In the genomic region with DNA sequence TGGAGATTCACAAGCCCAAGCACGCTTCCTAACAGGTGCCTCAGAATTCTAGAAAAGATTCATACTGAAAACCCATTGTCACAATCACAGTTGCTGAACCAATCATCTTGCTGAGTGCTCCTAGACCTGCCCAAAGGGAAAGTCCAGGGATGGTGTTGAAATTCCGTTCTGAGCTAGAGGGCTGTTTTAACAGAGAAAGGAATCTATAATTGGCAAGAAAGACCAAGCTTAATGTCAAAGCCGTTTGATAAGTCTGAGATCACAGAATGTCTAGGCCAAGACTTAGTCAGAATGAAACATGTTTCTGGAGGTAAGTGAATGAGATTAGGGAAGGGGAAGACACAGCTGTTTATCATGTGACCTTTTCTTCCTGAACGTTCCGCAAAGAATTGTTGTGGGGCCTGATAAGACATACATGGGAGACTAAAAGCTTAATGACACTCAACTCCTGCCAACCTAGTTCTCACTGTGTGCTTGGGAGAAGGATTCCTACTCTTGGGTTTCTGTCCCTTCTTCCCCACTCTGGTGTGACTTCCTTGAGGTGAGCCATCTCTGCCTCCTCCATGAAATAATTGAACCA, we compare ENCODE assay signal across 8 cellular contexts. TPM values are rescaled to one million over a fixed set of nuclear protein-coding genes. Genes with fewer than 3 reads are reported as not detected.
DNase-seq lines count a peak whose midpoint lies in the region; ATAC-seq and TF ChIP-seq lines count a peak whose summit lies in the region.

No MANE protein-coding gene starts in this region.

- no peaks in the 10 kb centered on the region for H3K36me3 ChIP-seq in GM06990 (ENCODE audit: control insufficient read depth, insufficient read depth, low read length)
- no peaks in the 10 kb centered on the region for H3K36me3 ChIP-seq in suprapubic skin

- H3K4me1 ChIP-seq in suprapubic skin, result peaks cover 13% of the 10 kb centered on the region

- no peak for TF ChIP-seq EP300 in suprapubic skin (IDR thresholded peaks at IDR 0.05)

- H3K27me3 ChIP-seq in GM06990 (replicated peaks; ENCODE audit: control insufficient read depth, insufficient read depth, low read length) (no peaks in the 10 kb centered on the region), suprapubic skin (no peaks in the 10 kb centered on the region)

- DNase-seq in GM06990 (ENCODE audit: extremely low read depth, insufficient read length) (peak; percentile 79), choroid plexus epithelial cell (ENCODE audit: low read depth) (peak; percentile 53), NCI-H748 (lab: John Stamatoyannopoulos, UW; ENCODE audit: unreplicated experiment) (no peak), NCI-H1694 treated with DMSO at 0.1 percent for 48 hours (lab: John Stamatoyannopoulos, UW) (no peak), suprapubic skin (ENCODE audit: low spot score in 2 of 2) (no peak), islet precursor cell (no peak)

- H3K4me3 ChIP-seq in GM06990 (replicated peaks; ENCODE audit: low read depth, low read length), result no peak overlapping the region
- no peak overlapping the region for H3K4me3 ChIP-seq in choroid plexus epithelial cell (ENCODE audit: low read depth, low read length)
- H3K4me3 ChIP-seq in suprapubic skin, result no peak overlapping the region

- TF ChIP-seq CTCF in GM06990 (IDR thresholded peaks at IDR 0.05; ENCODE audit: insufficient read depth, low read length, poor library complexity, severe bottlenecking), result no peak
- no peak for TF ChIP-seq CTCF in choroid plexus epithelial cell (conservative IDR thresholded peaks at IDR 0.05; ENCODE audit: low read depth, low read length)
- no peak for TF ChIP-seq CTCF in suprapubic skin (IDR thresholded peaks at IDR 0.05)

- no peak for TF ChIP-seq POLR2A in suprapubic skin (IDR thresholded peaks at IDR 0.05)

- ATAC-seq in GM19351 (IDR thresholded peaks at IDR 0.05; ENCODE audit: unreplicated experiment), result peak; percentile 72
- peak; percentile 67 for ATAC-seq in HG03135 (IDR thresholded peaks at IDR 0.05; ENCODE audit: unreplicated experiment)

- H3K9me3 ChIP-seq in suprapubic skin, result no peaks in the 10 kb centered on the region

- no peak overlapping the region for H3K27ac ChIP-seq in suprapubic skin

- 24% methylated on average over 5 of the region's 5 CpGs for WGBS in suprapubic skin

RNA-seq across cellular contexts. Expression of a gene that starts 27.5 kb away (rescaled TPM):
- 10 to 100 TPM; 18.5 to 27.3 (median 23.8) TPM for total RNA-seq in suprapubic skin

Comparison
In these comparisons a context has a peak if more than half of its experiments do, and no peak if none do; other contexts are left out.
1. DNase-seq: peak in GM06990 (single experiment) and choroid plexus epithelial cell (single experiment); none in NCI-H748 (single experiment), NCI-H1694 treated with DMSO at 0.1 percent for 48 hours (single experiment), suprapubic skin (0 of 2) and islet precursor cell (single experiment).